13 cellular contexts compared by ENCODE assay signal in genomic region chr15:83928878-83929418, GRCh38.
DNase-seq lines count a peak whose midpoint lies in the region; ATAC-seq and TF ChIP-seq lines count a peak whose summit lies in the region.
"Had no signal": no experiment of that assay in that cellular context is flagged by ENCODE, and none has a peak within 500 bp of the region (broad histone marks: within the 10 kb centered on the region; RNA-seq: fewer than 3 reads in every experiment).

No MANE protein-coding gene starts in this region.

- no peaks in the 10 kb centered on the region for H3K4me1 ChIP-seq in A673 (ENCODE audit: insufficient read depth, low read length, poor library complexity, severe bottlenecking)

- intact Hi-C loops in A673 (cut with micrococcal nuclease; ENCODE audit: unreplicated experiment), result no loop called here

- TF ChIP-seq CTCF in A673 (conservative IDR thresholded peaks at IDR 0.05; ENCODE audit: low read depth, low read length), result no peak

- no peaks in the 10 kb centered on the region for H3K36me3 ChIP-seq in A673 (ENCODE audit: insufficient read depth, low read length, poor library complexity, severe bottlenecking)
- H3K36me3 ChIP-seq: ovary had no signal

- no peak overlapping the region for H3K4me3 ChIP-seq in A673 (ENCODE audit: low read depth, low read length, poor library complexity, severe bottlenecking)
- H3K4me3 ChIP-seq: K562, lung, ovary had no signal

- CTCF ChIA-PET in A673 (lab: Charles Lee), result no interaction called here

- ATAC-seq in GM18511 (IDR thresholded peaks at IDR 0.05; ENCODE audit: unreplicated experiment) (peak; percentile 61), GM21526 (IDR thresholded peaks at IDR 0.05; ENCODE audit: low FRiP score, unreplicated experiment) (peak; percentile 47), HG03442 (IDR thresholded peaks at IDR 0.05; ENCODE audit: unreplicated experiment) (peak; percentile 49)
- ATAC-seq: K562 had no signal

- H3K27ac ChIP-seq in epithelial cell of prostate (no peak overlapping the region), A673 (ENCODE audit: low read depth, low read length, poor library complexity, severe bottlenecking) (no peak overlapping the region)
- H3K27ac ChIP-seq: ovary had no signal

- peaks cover 3% of the 10 kb centered on the region for H3K27me3 ChIP-seq in A673 (replicated peaks; ENCODE audit: insufficient read depth, low read depth, low read length, poor library complexity)
- H3K27me3 ChIP-seq: ovary had no signal

- POLR2A ChIA-PET in A673 (lab: Charles Lee; ENCODE audit: low non-redundant PET), result no interaction called here

- no peaks in the 10 kb centered on the region for H3K9me3 ChIP-seq in A673 (ENCODE audit: low read depth, low read length, poor library complexity, severe bottlenecking)
- H3K9me3 ChIP-seq: ovary had no signal

- BruUV-seq in A673 (replicated peaks; lab: Mats Ljungman, UMichigan), result no TSS peak

- DNase-seq in epithelial cell of prostate (ENCODE audit: low read depth, low spot score), result peak; percentile 22
- no peak for DNase-seq in A673 (ENCODE audit: low spot score)
- DNase-seq in HK-2 (ENCODE audit: unreplicated experiment), result no peak
- DNase-seq in NCI-H2227 (lab: John Stamatoyannopoulos, UW; ENCODE audit: unreplicated experiment), result no peak
- DNase-seq in GOT3 (lab: John Stamatoyannopoulos, UW), result no peak
- DNase-seq: anterior cingulate cortex; effector memory CD4-positive, alpha-beta T cell; ovary had no signal
